Comparison of ENCODE assay signal across 1 cellular context in genomic region chr6:130211697-130212096, GRCh38.
TF ChIP-seq lines count a peak whose summit lies in the region.

No MANE protein-coding gene starts in this region.

TF ChIP-seq in K562, 482 proteins besides CTCF, POLR2A, EP300 and RAD21:
- TF ChIP-seq BDP1 (IDR thresholded peaks at IDR 0.05; ENCODE audit: insufficient read depth, insufficient read length) = no peak
- TF ChIP-seq UBTF (IDR thresholded peaks at IDR 0.05; ENCODE audit: borderline replicate concordance in 1 of 2, low read depth in 2 of 2, low read length in 2 of 2) = no peak
- no peak for TF ChIP-seq RFX1 (IDR thresholded peaks at IDR 0.05)
- TF ChIP-seq CBFA2T2 (conservative IDR thresholded peaks at IDR 0.05) = no peak
- no peak for TF ChIP-seq VEZF1 (CRISPR knock-in tag; IDR thresholded peaks at IDR 0.05)
- TF ChIP-seq FOXJ2 (tag; IDR thresholded peaks at IDR 0.05) = no peak
- TF ChIP-seq CREB3L1 (IDR thresholded peaks at IDR 0.05; ENCODE audit: borderline replicate concordance, low read depth) = no peak
- TF ChIP-seq NR0B1 (IDR thresholded peaks at IDR 0.05; ENCODE audit: partially characterized antibody) = no peak
- TF ChIP-seq CBFA2T3 (IDR thresholded peaks at IDR 0.05) = no peak
- no peak for TF ChIP-seq CCNT2 (IDR thresholded peaks at IDR 0.05; ENCODE audit: borderline replicate concordance, extremely low read depth, insufficient read length, low read depth, low read length)
- TF ChIP-seq ELK1 (CRISPR knock-in tag; IDR thresholded peaks at IDR 0.05) = no peak
- TF ChIP-seq ZNF699 (CRISPR knock-in tag; IDR thresholded peaks at IDR 0.05; ENCODE audit: insufficient replicate concordance) = no peak
- TF ChIP-seq BHLHE40 (IDR thresholded peaks at IDR 0.05; ENCODE audit: low read length) = no peak
- TF ChIP-seq WHSC1 (IDR thresholded peaks at IDR 0.05; ENCODE audit: low read length) = no peak
